ENCODE assay signal across 23 cellular contexts in genomic region chr15:87710406-87710805, GRCh38.
DNase-seq lines count a peak whose midpoint lies in the region; ATAC-seq and TF ChIP-seq lines count a peak whose summit lies in the region.
"Had no signal": no experiment of that assay in that cellular context is flagged by ENCODE, and none has a peak within 500 bp of the region (broad histone marks: within the 10 kb centered on the region; RNA-seq: fewer than 3 reads in every experiment).

No MANE protein-coding gene starts in this region.

- H3K9me3 Mint-ChIP-seq in GM23338 (no peaks in the 10 kb centered on the region; the same call in 2 of the 3 replicates), mesothelial cell of epicardium (no peaks in the 10 kb centered on the region)
- no peaks in the 10 kb centered on the region for H3K9me3 Mint-ChIP-seq in activated T-helper 2 cell treated with anti-CD3 and anti-CD28 coated beads, Interferon-gamma antibody, Interleukin-2, Interleukin-4, amounts not matched to agents 10 μg/mL and 5 μg/mL and 100 μg/mL, durations not matched to agents 14 hours and 24 hours and 36 hours

- TF ChIP-seq CTCF in GM23338 (conservative IDR thresholded peaks at IDR 0.05; ENCODE audit: low read depth in 2 of 2) (no peak), esophagus muscularis mucosa (IDR thresholded peaks at IDR 0.05) (no peak), mesothelial cell of epicardium (IDR thresholded peaks at IDR 0.05; ENCODE audit: unreplicated experiment) (no peak), upper lobe of left lung (IDR thresholded peaks at IDR 0.05) (no peak), right lobe of liver (IDR thresholded peaks at IDR 0.05) (no peak), GM10266 (IDR thresholded peaks at IDR 0.05; ENCODE audit: control insufficient read depth, insufficient read depth, low read depth, missing control alignments) (no peak)

- DNase-seq in GM23338 (ENCODE audit: low spot score) (no peak), esophagus muscularis mucosa (ENCODE audit: extremely low spot score) (peak; percentile 89), mesothelial cell of epicardium (ENCODE audit: low spot score in 2 of 2, unreplicated experiment in 2 of 2) (no peak), upper lobe of left lung (no peak), right lobe of liver (no peak), GM10266 (ENCODE audit: extremely low spot score) (no peak)
- DNase-seq in activated T-helper 2 cell treated with anti-CD3 and anti-CD28 coated beads, Interferon-gamma antibody, Interleukin-2, Interleukin-4, amounts not matched to agents 10 μg/mL and 5 μg/mL and 100 μg/mL, durations not matched to agents 14 hours and 24 hours and 36 hours (ENCODE audit: low spot score) = no peak
- DNase-seq: activated CD4-positive, CD25-positive, alpha-beta regulatory T cell treated with anti-CD3 and anti-CD28 coated beads, Interleukin-2, amount 50 U/mL, for 72 hours; activated CD8-positive, alpha-beta memory T cell treated with anti-CD3 and anti-CD28 coated beads, Interleukin-2, amount 10 ng/mL, durations not matched to agents 7 days and 5 days; activated gamma-delta T cell treated with Interleukin-2 at 50 U/mL for 16 hours; amygdala; BE2C; naive B cell; NCI-H1105 treated with DMSO at 0.1 percent for 48 hours; NCI-H2171 treated with DMSO at 0.1 percent for 48 hours; NCI-H82; psoas muscle; stomach; T1000 had no signal

- no peaks in the 10 kb centered on the region for H3F3A ChIP-seq in GM23338 (replicated peaks; ENCODE audit: low read depth)

- H4K20me1 ChIP-seq in GM23338 (replicated peaks; ENCODE audit: insufficient read depth) = no peaks in the 10 kb centered on the region

- intact Hi-C loops in esophagus muscularis mucosa (cut with DNase I) = no loop called here
- intact Hi-C loops in activated T-helper 2 cell treated with anti-CD3 and anti-CD28 coated beads, Interferon-gamma antibody, Interleukin-2, Interleukin-4, amounts not matched to agents 10 μg/mL and 5 μg/mL and 100 μg/mL, durations not matched to agents 14 hours and 24 hours and 36 hours (cut with micrococcal nuclease) = no loop called here
- intact Hi-C loops in right lobe of liver (cut with DNase I) = no loop called here

- no peaks in the 10 kb centered on the region; the same call in 1 of the 2 replicates for H3K9me2 ChIP-seq in GM23338 (ENCODE audit: insufficient read depth)

- H3K27ac Mint-ChIP-seq in GM23338 (no peak overlapping the region), mesothelial cell of epicardium (peak overlapping the region; percentile 72)
- H3K27ac Mint-ChIP-seq in activated T-helper 2 cell treated with anti-CD3 and anti-CD28 coated beads, Interferon-gamma antibody, Interleukin-2, Interleukin-4, amounts not matched to agents 10 μg/mL and 5 μg/mL and 100 μg/mL, durations not matched to agents 14 hours and 24 hours and 36 hours = no peak overlapping the region
- H3K27ac Mint-ChIP-seq: activated CD8-positive, alpha-beta memory T cell treated with anti-CD3 and anti-CD28 coated beads, Interleukin-2, amount 10 ng/mL, durations not matched to agents 7 days and 5 days; naive B cell had no signal

- WGBS in esophagus muscularis mucosa = 50% methylated on average over 7 of the region's 7 CpGs
- WGBS in upper lobe of left lung, 2 donors = 72 to 76% methylated on average over 7 of the region's 7 CpGs
- WGBS in right lobe of liver (ENCODE audit: insufficient coverage, low coverage, low lambda C conversion rate, missing lambda C conversion rate) = 60% methylated on average over 7 of the region's 7 CpGs

- H3K4me3 ChIP-seq in GM23338 (no peak overlapping the region), esophagus muscularis mucosa (no peak overlapping the region), upper lobe of left lung (no peak overlapping the region), right lobe of liver (no peak overlapping the region)
- H3K4me3 ChIP-seq: gastroesophageal sphincter, lung, psoas muscle, stomach had no signal

- TF ChIP-seq EP300 in esophagus muscularis mucosa (IDR thresholded peaks at IDR 0.05) (no peak), upper lobe of left lung (IDR thresholded peaks at IDR 0.05) (no peak)

- H3K4me3 Mint-ChIP-seq in GM23338 (no peak overlapping the region), mesothelial cell of epicardium (no peak overlapping the region)
- no peak overlapping the region for H3K4me3 Mint-ChIP-seq in activated T-helper 2 cell treated with anti-CD3 and anti-CD28 coated beads, Interferon-gamma antibody, Interleukin-2, Interleukin-4, amounts not matched to agents 10 μg/mL and 5 μg/mL and 100 μg/mL, durations not matched to agents 14 hours and 24 hours and 36 hours (ENCODE audit: low read depth)
- H3K4me3 Mint-ChIP-seq: activated CD8-positive, alpha-beta memory T cell treated with anti-CD3 and anti-CD28 coated beads, Interleukin-2, amount 10 ng/mL, durations not matched to agents 7 days and 5 days; naive B cell had no signal

- H3K4me1 ChIP-seq in GM23338 (ENCODE audit: insufficient read depth) (no peaks in the 10 kb centered on the region), esophagus muscularis mucosa (peaks cover 0 to 7% (median 0%) of the 10 kb centered on the region in 4 donors), upper lobe of left lung (peaks cover 0 to 3% (median 0%) of the 10 kb centered on the region in 4 donors), right lobe of liver (no peaks in the 10 kb centered on the region)
- H3K4me1 ChIP-seq: gastroesophageal sphincter, psoas muscle, stomach had no signal

- H3K36me3 ChIP-seq in GM23338 (ENCODE audit: insufficient read depth) (no peaks in the 10 kb centered on the region), esophagus muscularis mucosa (no peaks in the 10 kb centered on the region), upper lobe of left lung (no peaks in the 10 kb centered on the region), right lobe of liver (no peaks in the 10 kb centered on the region)
- H3K36me3 ChIP-seq: BE2C, gastroesophageal sphincter, stomach had no signal

- no peaks in the 10 kb centered on the region for H3K36me3 Mint-ChIP-seq in GM23338 (ENCODE audit: low read depth)
- no peaks in the 10 kb centered on the region for H3K36me3 Mint-ChIP-seq in mesothelial cell of epicardium
- no peaks in the 10 kb centered on the region for H3K36me3 Mint-ChIP-seq in activated T-helper 2 cell treated with anti-CD3 and anti-CD28 coated beads, Interferon-gamma antibody, Interleukin-2, Interleukin-4, amounts not matched to agents 10 μg/mL and 5 μg/mL and 100 μg/mL, durations not matched to agents 14 hours and 24 hours and 36 hours (ENCODE audit: low read depth)
- H3K36me3 Mint-ChIP-seq: activated CD8-positive, alpha-beta memory T cell treated with anti-CD3 and anti-CD28 coated beads, Interleukin-2, amount 10 ng/mL, durations not matched to agents 7 days and 5 days; naive B cell had no signal

- H3K79me2 ChIP-seq in GM23338 (replicated peaks; ENCODE audit: insufficient read depth) = no peaks in the 10 kb centered on the region

- H2AFZ ChIP-seq in GM23338 = peak overlapping the region; percentile 52; the same call in 1 of the 2 replicates

- no peak overlapping the region for H3K4me2 ChIP-seq in GM23338

- H3K27me3 Mint-ChIP-seq in GM23338 (ENCODE audit: insufficient read depth, low read depth, poor library complexity) (peaks cover 5% of the 10 kb centered on the region), mesothelial cell of epicardium (ENCODE audit: low read depth) (peaks cover 50% of the 10 kb centered on the region)
- H3K27me3 Mint-ChIP-seq in activated T-helper 2 cell treated with anti-CD3 and anti-CD28 coated beads, Interferon-gamma antibody, Interleukin-2, Interleukin-4, amounts not matched to agents 10 μg/mL and 5 μg/mL and 100 μg/mL, durations not matched to agents 14 hours and 24 hours and 36 hours (ENCODE audit: low read depth) = no peaks in the 10 kb centered on the region
- H3K27me3 Mint-ChIP-seq: naive B cell had no signal

- H3K27ac ChIP-seq in GM23338 (ENCODE audit: low read depth) (no peak overlapping the region), esophagus muscularis mucosa (replicated peaks in 1 of 4) (no peak overlapping the region), upper lobe of left lung (no peak overlapping the region), right lobe of liver (no peak overlapping the region)
- H3K27ac ChIP-seq: gastroesophageal sphincter, psoas muscle had no signal

- TF ChIP-seq POLR2A in esophagus muscularis mucosa (IDR thresholded peaks at IDR 0.05; ENCODE audit: low read depth) (no peak), upper lobe of left lung (IDR thresholded peaks at IDR 0.05) (no peak), right lobe of liver (IDR thresholded peaks at IDR 0.05) (no peak)

- no peak for ATAC-seq in GM23338
- peak; percentile 68 to 82 for ATAC-seq in upper lobe of left lung (ENCODE audit: low FRiP score in 2 of 2)
- no peak for ATAC-seq in right lobe of liver
- ATAC-seq: activated CD8-positive, alpha-beta memory T cell treated with anti-CD3 and anti-CD28 coated beads, Interleukin-2, amount 10 ng/mL, durations not matched to agents 7 days and 5 days; gastroesophageal sphincter; Panc1; SK-N-SH treated with all-trans-retinoic acid at 6 μM for 48 hours had no signal

- H3K27me3 ChIP-seq in GM23338 (ENCODE audit: insufficient read depth) (no peaks in the 10 kb centered on the region), esophagus muscularis mucosa (no peaks in the 10 kb centered on the region), upper lobe of left lung (no peaks in the 10 kb centered on the region), right lobe of liver (no peaks in the 10 kb centered on the region)
- H3K27me3 ChIP-seq: BE2C, gastroesophageal sphincter, stomach had no signal

- H3K9me3 ChIP-seq in esophagus muscularis mucosa (no peaks in the 10 kb centered on the region), upper lobe of left lung (no peaks in the 10 kb centered on the region), right lobe of liver (no peaks in the 10 kb centered on the region)
- H3K9me3 ChIP-seq: BE2C, gastroesophageal sphincter, psoas muscle, stomach had no signal

- no peaks in the 10 kb centered on the region; the same call in 2 of the 3 replicates for H3K4me1 Mint-ChIP-seq in GM23338
- peaks cover 19% of the 10 kb centered on the region for H3K4me1 Mint-ChIP-seq in mesothelial cell of epicardium
- H3K4me1 Mint-ChIP-seq in activated T-helper 2 cell treated with anti-CD3 and anti-CD28 coated beads, Interferon-gamma antibody, Interleukin-2, Interleukin-4, amounts not matched to agents 10 μg/mL and 5 μg/mL and 100 μg/mL, durations not matched to agents 14 hours and 24 hours and 36 hours (ENCODE audit: low read depth) = no peaks in the 10 kb centered on the region
- H3K4me1 Mint-ChIP-seq: naive B cell had no signal

TF ChIP-seq in GM23338, 12 proteins besides CTCF, POLR2A, EP300 and RAD21:
- TF ChIP-seq JUNB (IDR thresholded peaks at IDR 0.05; ENCODE audit: unreplicated experiment) (no peak), ZNF114 (CRISPR knock-in tag; IDR thresholded peaks at IDR 0.05) (no peak)

Comparison
In these comparisons a context has a peak if more than half of its experiments do, and no peak if none do; other contexts are left out.
1. ATAC-seq: peak in upper lobe of left lung (2 of 2); none in GM23338 (single experiment) and right lobe of liver (0 of 4).